22 cellular contexts compared by ENCODE assay signal in genomic region chr22:49193901-49194465, GRCh38.
"Had no signal": no experiment of that assay in that cellular context is flagged by ENCODE, and none has a peak within 500 bp of the region (broad histone marks: within the 10 kb centered on the region; RNA-seq: fewer than 3 reads in every experiment).

No MANE protein-coding gene starts in this region.

- H3K36me3 ChIP-seq: SJCRH30 had no signal

- H3K9me3 ChIP-seq: SJCRH30 had no signal

- H3K27ac ChIP-seq: HL-60, RWPE1, SJCRH30 had no signal

- H3K4me1 ChIP-seq: SJCRH30 had no signal

- H3K4me3 ChIP-seq: SJCRH30 had no signal

- ATAC-seq: Panc1, SK-N-SH treated with all-trans-retinoic acid at 6 μM for 48 hours had no signal

- DNase-seq: KBM-7, MV-4-11, NCI-H1048, NCI-H1105, NCI-H1417, NCI-H146, NCI-H1694 treated with DMSO at 0.1 percent for 48 hours, NCI-H1930, NCI-H2081, NCI-H2171, NCI-H226, NCI-H446, NCI-H510A, NCI-H524 treated with DMSO at 0.1 percent for 48 hours, NCI-H69, NCI-H774, SHP77 treated with DMSO at 0.1 percent for 48 hours, SJCRH30 had no signal
